29 cellular contexts compared by ENCODE assay signal in genomic region chr14:85129907-85130306, GRCh38.
"Had no signal": no experiment of that assay in that cellular context is flagged by ENCODE, and none has a peak within 500 bp of the region (broad histone marks: within the 10 kb centered on the region; RNA-seq: fewer than 3 reads in every experiment).

No MANE protein-coding gene starts in this region.

- H3K4me1 ChIP-seq: colonic mucosa, parathyroid adenoma, prostate gland, right atrium auricular region, suprapubic skin, thyroid gland, vagina had no signal

- H3K36me3 ChIP-seq: colonic mucosa, neutrophil, prostate gland, right atrium auricular region, suprapubic skin, thyroid gland, vagina had no signal

- H3K36me3 Mint-ChIP-seq: memory B cell; naive B cell; natural killer cell treated with Interleukin-12 subunit alpha and Interleukin-12 subunit beta and Interleukin-15 and Interleukin-18, amount 100 ng/mL, for 72 hours had no signal

- H3K27me3 ChIP-seq: colonic mucosa, neutrophil, right atrium auricular region, suprapubic skin, thyroid gland, vagina had no signal

- ATAC-seq: esophagus mucosa; left cardiac atrium; left ventricle myocardium superior; natural killer cell treated with Interleukin-12 subunit alpha and Interleukin-12 subunit beta and Interleukin-15 and Interleukin-18, amount 100 ng/mL, for 72 hours; stimulated activated naive CD8-positive, alpha-beta T cell treated with anti-CD3 and anti-CD28 coated beads, Interleukin-15, amount 100 ng/mL, for 72 hours had no signal

- H3K27ac Mint-ChIP-seq: dendritic cell treated with granulocyte-macrophage colony-stimulating factor and Interleukin-4, amounts not matched to agents 40 ng/mL and 50 ng/mL, for 4 days; endodermal cell; memory B cell; naive B cell; natural killer cell treated with Interleukin-12 subunit alpha and Interleukin-12 subunit beta and Interleukin-15 and Interleukin-18, amount 100 ng/mL, for 72 hours; stimulated activated naive CD8-positive, alpha-beta T cell treated with anti-CD3 and anti-CD28 coated beads, Interleukin-15, amount 100 ng/mL, for 72 hours had no signal

- H3K27me3 Mint-ChIP-seq: central memory CD8-positive, alpha-beta T cell; dendritic cell treated with granulocyte-macrophage colony-stimulating factor and Interleukin-4, amounts not matched to agents 40 ng/mL and 50 ng/mL, for 4 days; memory B cell; naive B cell; natural killer cell treated with Interleukin-12 subunit alpha and Interleukin-12 subunit beta and Interleukin-15 and Interleukin-18, amount 100 ng/mL, for 72 hours; stimulated activated naive CD8-positive, alpha-beta T cell treated with anti-CD3 and anti-CD28 coated beads, Interleukin-15, amount 100 ng/mL, for 72 hours had no signal

- H2AFZ ChIP-seq: parathyroid adenoma had no signal

- DNase-seq: colonic mucosa; effector CD8-positive, alpha-beta T cell; endodermal cell; head of caudate nucleus; left cardiac atrium; left ventricle myocardium superior; naive B cell; small intestine; stimulated activated CD4-positive, alpha-beta T cell treated with anti-CD3 and anti-CD28 coated beads, Interleukin-15, amount 100 ng/mL, for 24 hours; stimulated activated CD4-positive, alpha-beta T cell treated with anti-CD3 and anti-CD28 coated beads, Interleukin-2, amount 100 ng/mL, for 48 hours; stimulated activated CD8-positive, alpha-beta memory T cell treated with anti-CD3 and anti-CD28 coated beads, Interleukin-4, amount 100 ng/mL, for 48 hours; stimulated activated naive CD4-positive, alpha-beta T cell; stimulated activated naive CD8-positive, alpha-beta T cell treated with anti-CD3 and anti-CD28 coated beads, Interleukin-15, amount 100 ng/mL, for 72 hours; thyroid gland; trophoblast cell had no signal

- H3K4me3 ChIP-seq: colonic mucosa, lung, prostate gland, right atrium auricular region, suprapubic skin, thyroid gland, vagina had no signal

- H3K79me2 ChIP-seq: parathyroid adenoma had no signal

- H3K9ac ChIP-seq: parathyroid adenoma had no signal

- H3K4me3 Mint-ChIP-seq: central memory CD8-positive, alpha-beta T cell; dendritic cell treated with granulocyte-macrophage colony-stimulating factor and Interleukin-4, amounts not matched to agents 40 ng/mL and 50 ng/mL, for 4 days; endodermal cell; memory B cell; naive B cell; natural killer cell treated with Interleukin-12 subunit alpha and Interleukin-12 subunit beta and Interleukin-15 and Interleukin-18, amount 100 ng/mL, for 72 hours; neural crest cell; stimulated activated naive CD8-positive, alpha-beta T cell treated with anti-CD3 and anti-CD28 coated beads, Interleukin-15, amount 100 ng/mL, for 72 hours had no signal

- H3K9me3 ChIP-seq: colonic mucosa, neutrophil, prostate gland, suprapubic skin, thyroid gland, vagina had no signal

- H3K4me1 Mint-ChIP-seq: central memory CD8-positive, alpha-beta T cell; memory B cell; naive B cell; neural crest cell; stimulated activated naive CD8-positive, alpha-beta T cell treated with anti-CD3 and anti-CD28 coated beads, Interleukin-15, amount 100 ng/mL, for 72 hours had no signal

- H3K27ac ChIP-seq: colonic mucosa, epithelial cell of prostate, neutrophil, parathyroid adenoma, prostate gland, right atrium auricular region, suprapubic skin, thyroid gland, vagina had no signal
